ENCODE assay signal across 1 cellular context in genomic region chr1:85278853-85279314, GRCh38.
TF ChIP-seq lines count a peak whose summit lies in the region.

No MANE protein-coding gene starts in this region.

TF ChIP-seq in GM12878, 131 proteins besides CTCF, POLR2A, EP300 and RAD21 (continues in another document):
- TF ChIP-seq DPF2 (IDR thresholded peaks at IDR 0.05) (no peak), ESRRA (IDR thresholded peaks at IDR 0.05; ENCODE audit: low read length) (no peak), BCL11A (IDR thresholded peaks at IDR 0.05; ENCODE audit: low read depth, low read length) (0 out of 2 replicates have a peak, but pooled peaks have one; percentile 35), YBX1 (IDR thresholded peaks at IDR 0.05) (no peak), ZNF384 (IDR thresholded peaks at IDR 0.05; ENCODE audit: borderline replicate concordance, low read depth, low read length) (no peak), TBL1XR1 (IDR thresholded peaks at IDR 0.05; ENCODE audit: low read depth, low read length) (no peak), SREBF2 (IDR thresholded peaks at IDR 0.05; ENCODE audit: low read length) (no peak), POU2F2 (IDR thresholded peaks at IDR 0.05; ENCODE audit: borderline replicate concordance, low read depth, low read length) (no peak), TCF12 (IDR thresholded peaks at IDR 0.05; ENCODE audit: low read depth, low read length) (no peak), IKZF1 (conservative IDR thresholded peaks at IDR 0.05) (peak; percentile 63), SUPT20H (IDR thresholded peaks at IDR 0.05; ENCODE audit: borderline replicate concordance, control insufficient read depth, low read depth, low read length) (no peak), TCF7 (IDR thresholded peaks at IDR 0.05; ENCODE audit: borderline replicate concordance) (no peak), SIX5 (IDR thresholded peaks at IDR 0.05; ENCODE audit: low read depth, low read length, severe bottlenecking) (no peak), IRF3 (IDR thresholded peaks at IDR 0.05) (no peak), MYC (IDR thresholded peaks at IDR 0.05; ENCODE audit: insufficient read depth, insufficient read length, insufficient replicate concordance, low read length, severe bottlenecking) (no peak), ELK1 (IDR thresholded peaks at IDR 0.05; ENCODE audit: low read depth, low read length) (no peak), FOXM1 (IDR thresholded peaks at IDR 0.05; ENCODE audit: low read depth, low read length) (no peak), CBFB (IDR thresholded peaks at IDR 0.05; ENCODE audit: low read depth) (no peak), EZH2 (IDR thresholded peaks at IDR 0.05; ENCODE audit: borderline replicate concordance, control insufficient read depth, low read depth, low read length) (no peak), MEF2B (IDR thresholded peaks at IDR 0.05; ENCODE audit: partially characterized antibody, poor library complexity, severe bottlenecking) (no peak), LARP7 (IDR thresholded peaks at IDR 0.05) (no peak), CHD1 (IDR thresholded peaks at IDR 0.05; ENCODE audit: low read depth, low read length) (no peak), CEBPZ (IDR thresholded peaks at IDR 0.05; ENCODE audit: low read depth, low read length) (no peak), SMAD5 (IDR thresholded peaks at IDR 0.05; ENCODE audit: low read depth) (no peak), HDGF (IDR thresholded peaks at IDR 0.05) (no peak), MAX (IDR thresholded peaks at IDR 0.05; ENCODE audit: low read depth, low read length) (no peak), MTA2 (IDR thresholded peaks at IDR 0.05; ENCODE audit: low read depth) (no peak), ZNF274 (IDR thresholded peaks at IDR 0.05; ENCODE audit: insufficient read depth, insufficient read length) (no peak), RCOR1 (conservative IDR thresholded peaks at IDR 0.05; ENCODE audit: low read depth, low read length) (no peak), SREBF1 (IDR thresholded peaks at IDR 0.05; ENCODE audit: low read length) (no peak), KAT2A (conservative IDR thresholded peaks at IDR 0.05; ENCODE audit: control insufficient read depth, low read depth, low read length) (no peak), FOS (IDR thresholded peaks at IDR 0.05; ENCODE audit: borderline replicate concordance, extremely low read depth, insufficient read length) (no peak), PBX3 (IDR thresholded peaks at IDR 0.05; ENCODE audit: insufficient replicate concordance, low read depth, low read length) (no peak)
- TF ChIP-seq, protein P1, sequence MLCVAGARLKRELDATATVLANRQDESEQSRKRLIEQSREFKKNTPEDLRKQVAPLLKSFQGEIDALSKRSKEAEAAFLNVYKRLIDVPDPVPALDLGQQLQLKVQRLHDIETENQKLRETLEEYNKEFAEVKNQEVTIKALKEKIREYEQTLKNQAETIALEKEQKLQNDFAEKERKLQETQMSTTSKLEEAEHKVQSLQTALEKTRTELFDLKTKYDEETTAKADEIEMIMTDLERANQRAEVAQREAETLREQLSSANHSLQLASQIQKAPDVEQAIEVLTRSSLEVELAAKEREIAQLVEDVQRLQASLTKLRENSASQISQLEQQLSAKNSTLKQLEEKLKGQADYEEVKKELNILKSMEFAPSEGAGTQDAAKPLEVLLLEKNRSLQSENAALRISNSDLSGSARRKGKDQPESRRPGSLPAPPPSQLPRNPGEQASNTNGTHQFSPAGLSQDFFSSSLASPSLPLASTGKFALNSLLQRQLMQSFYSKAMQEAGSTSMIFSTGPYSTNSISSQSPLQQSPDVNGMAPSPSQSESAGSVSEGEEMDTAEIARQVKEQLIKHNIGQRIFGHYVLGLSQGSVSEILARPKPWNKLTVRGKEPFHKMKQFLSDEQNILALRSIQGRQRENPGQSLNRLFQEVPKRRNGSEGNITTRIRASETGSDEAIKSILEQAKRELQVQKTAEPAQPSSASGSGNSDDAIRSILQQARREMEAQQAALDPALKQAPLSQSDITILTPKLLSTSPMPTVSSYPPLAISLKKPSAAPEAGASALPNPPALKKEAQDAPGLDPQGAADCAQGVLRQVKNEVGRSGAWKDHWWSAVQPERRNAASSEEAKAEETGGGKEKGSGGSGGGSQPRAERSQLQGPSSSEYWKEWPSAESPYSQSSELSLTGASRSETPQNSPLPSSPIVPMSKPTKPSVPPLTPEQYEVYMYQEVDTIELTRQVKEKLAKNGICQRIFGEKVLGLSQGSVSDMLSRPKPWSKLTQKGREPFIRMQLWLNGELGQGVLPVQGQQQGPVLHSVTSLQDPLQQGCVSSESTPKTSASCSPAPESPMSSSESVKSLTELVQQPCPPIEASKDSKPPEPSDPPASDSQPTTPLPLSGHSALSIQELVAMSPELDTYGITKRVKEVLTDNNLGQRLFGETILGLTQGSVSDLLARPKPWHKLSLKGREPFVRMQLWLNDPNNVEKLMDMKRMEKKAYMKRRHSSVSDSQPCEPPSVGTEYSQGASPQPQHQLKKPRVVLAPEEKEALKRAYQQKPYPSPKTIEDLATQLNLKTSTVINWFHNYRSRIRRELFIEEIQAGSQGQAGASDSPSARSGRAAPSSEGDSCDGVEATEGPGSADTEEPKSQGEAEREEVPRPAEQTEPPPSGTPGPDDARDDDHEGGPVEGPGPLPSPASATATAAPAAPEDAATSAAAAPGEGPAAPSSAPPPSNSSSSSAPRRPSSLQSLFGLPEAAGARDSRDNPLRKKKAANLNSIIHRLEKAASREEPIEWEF (IDR thresholded peaks at IDR 0.05; ENCODE audit: insufficient replicate concordance, low read depth, low read length): no peak
- TF ChIP-seq, protein P2, sequence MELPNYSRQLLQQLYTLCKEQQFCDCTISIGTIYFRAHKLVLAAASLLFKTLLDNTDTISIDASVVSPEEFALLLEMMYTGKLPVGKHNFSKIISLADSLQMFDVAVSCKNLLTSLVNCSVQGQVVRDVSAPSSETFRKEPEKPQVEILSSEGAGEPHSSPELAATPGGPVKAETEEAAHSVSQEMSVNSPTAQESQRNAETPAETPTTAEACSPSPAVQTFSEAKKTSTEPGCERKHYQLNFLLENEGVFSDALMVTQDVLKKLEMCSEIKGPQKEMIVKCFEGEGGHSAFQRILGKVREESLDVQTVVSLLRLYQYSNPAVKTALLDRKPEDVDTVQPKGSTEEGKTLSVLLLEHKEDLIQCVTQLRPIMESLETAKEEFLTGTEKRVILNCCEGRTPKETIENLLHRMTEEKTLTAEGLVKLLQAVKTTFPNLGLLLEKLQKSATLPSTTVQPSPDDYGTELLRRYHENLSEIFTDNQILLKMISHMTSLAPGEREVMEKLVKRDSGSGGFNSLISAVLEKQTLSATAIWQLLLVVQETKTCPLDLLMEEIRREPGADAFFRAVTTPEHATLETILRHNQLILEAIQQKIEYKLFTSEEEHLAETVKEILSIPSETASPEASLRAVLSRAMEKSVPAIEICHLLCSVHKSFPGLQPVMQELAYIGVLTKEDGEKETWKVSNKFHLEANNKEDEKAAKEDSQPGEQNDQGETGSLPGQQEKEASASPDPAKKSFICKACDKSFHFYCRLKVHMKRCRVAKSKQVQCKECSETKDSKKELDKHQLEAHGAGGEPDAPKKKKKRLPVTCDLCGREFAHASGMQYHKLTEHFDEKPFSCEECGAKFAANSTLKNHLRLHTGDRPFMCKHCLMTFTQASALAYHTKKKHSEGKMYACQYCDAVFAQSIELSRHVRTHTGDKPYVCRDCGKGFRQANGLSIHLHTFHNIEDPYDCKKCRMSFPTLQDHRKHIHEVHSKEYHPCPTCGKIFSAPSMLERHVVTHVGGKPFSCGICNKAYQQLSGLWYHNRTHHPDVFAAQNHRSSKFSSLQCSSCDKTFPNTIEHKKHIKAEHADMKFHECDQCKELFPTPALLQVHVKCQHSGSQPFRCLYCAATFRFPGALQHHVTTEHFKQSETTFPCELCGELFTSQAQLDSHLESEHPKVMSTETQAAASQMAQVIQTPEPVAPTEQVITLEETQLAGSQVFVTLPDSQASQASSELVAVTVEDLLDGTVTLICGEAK (IDR thresholded peaks at IDR 0.05; ENCODE audit: borderline replicate concordance): no peak
- TF ChIP-seq, protein P3, sequence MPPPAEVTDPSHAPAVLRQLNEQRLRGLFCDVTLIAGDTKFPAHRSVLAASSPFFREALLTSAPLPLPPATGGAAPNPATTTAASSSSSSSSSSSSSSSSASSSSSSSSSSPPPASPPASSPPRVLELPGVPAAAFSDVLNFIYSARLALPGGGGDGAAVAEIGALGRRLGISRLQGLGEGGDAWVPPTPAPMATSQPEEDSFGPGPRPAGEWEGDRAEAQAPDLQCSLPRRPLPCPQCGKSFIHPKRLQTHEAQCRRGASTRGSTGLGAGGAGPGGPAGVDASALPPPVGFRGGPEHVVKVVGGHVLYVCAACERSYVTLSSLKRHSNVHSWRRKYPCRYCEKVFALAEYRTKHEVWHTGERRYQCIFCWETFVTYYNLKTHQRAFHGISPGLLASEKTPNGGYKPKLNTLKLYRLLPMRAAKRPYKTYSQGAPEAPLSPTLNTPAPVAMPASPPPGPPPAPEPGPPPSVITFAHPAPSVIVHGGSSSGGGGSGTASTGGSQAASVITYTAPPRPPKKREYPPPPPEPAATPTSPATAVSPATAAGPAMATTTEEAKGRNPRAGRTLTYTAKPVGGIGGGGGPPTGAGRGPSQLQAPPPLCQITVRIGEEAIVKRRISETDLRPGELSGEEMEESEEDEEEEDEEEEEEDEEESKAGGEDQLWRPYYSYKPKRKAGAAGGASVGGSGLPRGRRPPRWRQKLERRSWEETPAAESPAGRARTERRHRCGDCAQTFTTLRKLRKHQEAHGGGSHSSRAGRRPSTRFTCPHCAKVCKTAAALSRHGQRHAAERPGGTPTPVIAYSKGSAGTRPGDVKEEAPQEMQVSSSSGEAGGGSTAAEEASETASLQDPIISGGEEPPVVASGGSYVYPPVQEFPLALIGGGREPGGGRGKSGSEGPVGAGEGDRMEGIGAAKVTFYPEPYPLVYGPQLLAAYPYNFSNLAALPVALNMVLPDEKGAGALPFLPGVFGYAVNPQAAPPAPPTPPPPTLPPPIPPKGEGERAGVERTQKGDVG (CRISPR knock-in tag; IDR thresholded peaks at IDR 0.05): no peak
- TF ChIP-seq, protein P4, sequence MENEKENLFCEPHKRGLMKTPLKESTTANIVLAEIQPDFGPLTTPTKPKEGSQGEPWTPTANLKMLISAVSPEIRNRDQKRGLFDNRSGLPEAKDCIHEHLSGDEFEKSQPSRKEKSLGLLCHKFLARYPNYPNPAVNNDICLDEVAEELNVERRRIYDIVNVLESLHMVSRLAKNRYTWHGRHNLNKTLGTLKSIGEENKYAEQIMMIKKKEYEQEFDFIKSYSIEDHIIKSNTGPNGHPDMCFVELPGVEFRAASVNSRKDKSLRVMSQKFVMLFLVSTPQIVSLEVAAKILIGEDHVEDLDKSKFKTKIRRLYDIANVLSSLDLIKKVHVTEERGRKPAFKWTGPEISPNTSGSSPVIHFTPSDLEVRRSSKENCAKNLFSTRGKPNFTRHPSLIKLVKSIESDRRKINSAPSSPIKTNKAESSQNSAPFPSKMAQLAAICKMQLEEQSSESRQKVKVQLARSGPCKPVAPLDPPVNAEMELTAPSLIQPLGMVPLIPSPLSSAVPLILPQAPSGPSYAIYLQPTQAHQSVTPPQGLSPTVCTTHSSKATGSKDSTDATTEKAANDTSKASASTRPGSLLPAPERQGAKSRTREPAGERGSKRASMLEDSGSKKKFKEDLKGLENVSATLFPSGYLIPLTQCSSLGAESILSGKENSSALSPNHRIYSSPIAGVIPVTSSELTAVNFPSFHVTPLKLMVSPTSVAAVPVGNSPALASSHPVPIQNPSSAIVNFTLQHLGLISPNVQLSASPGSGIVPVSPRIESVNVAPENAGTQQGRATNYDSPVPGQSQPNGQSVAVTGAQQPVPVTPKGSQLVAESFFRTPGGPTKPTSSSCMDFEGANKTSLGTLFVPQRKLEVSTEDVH (IDR thresholded peaks at IDR 0.05; ENCODE audit: low read depth, partially characterized antibody): no peak
